13 cellular contexts compared by ENCODE assay signal in genomic region chr12:11805043-11805442, GRCh38.
DNase-seq lines count a peak whose midpoint lies in the region; ATAC-seq and TF ChIP-seq lines count a peak whose summit lies in the region.
"Had no signal": no experiment of that assay in that cellular context is flagged by ENCODE, and none has a peak within 500 bp of the region (broad histone marks: within the 10 kb centered on the region; RNA-seq: fewer than 3 reads in every experiment).

No MANE protein-coding gene starts in this region.

- peaks cover 13% of the 10 kb centered on the region for H3K4me1 ChIP-seq in A673 (ENCODE audit: insufficient read depth, low read length, poor library complexity, severe bottlenecking)

- ATAC-seq in GM21390 (IDR thresholded peaks at IDR 0.05; ENCODE audit: unreplicated experiment) (no peak), GM21737 (IDR thresholded peaks at IDR 0.05; ENCODE audit: unreplicated experiment) (no peak)

- peak; percentile 53 for TF ChIP-seq CTCF in A673 (conservative IDR thresholded peaks at IDR 0.05; ENCODE audit: low read depth, low read length)
- peak; percentile 15 for TF ChIP-seq CTCF in GM06990 (IDR thresholded peaks at IDR 0.05; ENCODE audit: insufficient read depth, low read length, poor library complexity, severe bottlenecking)
- peak; percentile 7 for TF ChIP-seq CTCF in fibroblast of the aortic adventitia (IDR thresholded peaks at IDR 0.05; ENCODE audit: insufficient read depth, low read length)

- H3K9me3 ChIP-seq in A673 (ENCODE audit: low read depth, low read length, poor library complexity, severe bottlenecking), result no peaks in the 10 kb centered on the region
- H3K9me3 ChIP-seq: vagina had no signal

- in situ Hi-C loops in SK-MEL-5 (cut with HindIII; ENCODE audit: low pct_unique_long_range_greater_than_20kb, low sequenced_read_pairs), result no loop called here

- intact Hi-C loops in A673 (cut with micrococcal nuclease; ENCODE audit: unreplicated experiment), result no loop called here

- H3K27ac ChIP-seq in A673 (ENCODE audit: low read depth, low read length, poor library complexity, severe bottlenecking), result no peak overlapping the region
- H3K27ac ChIP-seq: BLaER1, vagina had no signal

- H3K4me3 ChIP-seq in A673 (ENCODE audit: low read depth, low read length, poor library complexity, severe bottlenecking) (no peak overlapping the region), GM06990 (replicated peaks; ENCODE audit: low read depth, low read length) (no peak overlapping the region), fibroblast of the aortic adventitia (ENCODE audit: low read depth, low read length) (no peak overlapping the region)
- H3K4me3 ChIP-seq: BLaER1, vagina had no signal

- no peaks in the 10 kb centered on the region for H3K27me3 ChIP-seq in A673 (replicated peaks; ENCODE audit: insufficient read depth, low read depth, low read length, poor library complexity)
- H3K27me3 ChIP-seq in GM06990 (replicated peaks; ENCODE audit: control insufficient read depth, insufficient read depth, low read length), result no peaks in the 10 kb centered on the region
- H3K27me3 ChIP-seq: BLaER1, vagina had no signal

- H3K36me3 ChIP-seq in A673 (ENCODE audit: insufficient read depth, low read length, poor library complexity, severe bottlenecking) (no peaks in the 10 kb centered on the region), GM06990 (ENCODE audit: control insufficient read depth, insufficient read depth, low read length) (peaks cover 5% of the 10 kb centered on the region)
- H3K36me3 ChIP-seq: vagina had no signal

- DNase-seq in A673 (ENCODE audit: low spot score) (peak; percentile 39), GM06990 (ENCODE audit: extremely low read depth, insufficient read length) (no peak), SK-MEL-5 (ENCODE audit: low read depth, low spot score) (peak; percentile 22), fibroblast of the aortic adventitia (ENCODE audit: low read depth) (no peak), NCI-H1694 treated with DMSO at 0.1 percent for 48 hours (lab: John Stamatoyannopoulos, UW) (no peak), HUDEP-2 (lab: John Stamatoyannopoulos, UW; ENCODE audit: unreplicated experiment in 76 of 76) (no peak)
- DNase-seq: activated naive CD4-positive, alpha-beta T cell treated with Interleukin-2 at 50 U/mL for 16 hours; cerebellar nuclear complex; foreskin fibroblast had no signal

- CTCF ChIA-PET in A673 (lab: Charles Lee), result no interaction called here

- no TSS peak for BruUV-seq in A673 (replicated peaks; lab: Mats Ljungman, UMichigan)

- POLR2A ChIA-PET in A673 (lab: Charles Lee; ENCODE audit: low non-redundant PET), result no interaction called here

Comparison
In these comparisons a context has a peak if more than half of its experiments do, and no peak if none do; other contexts are left out.
1. DNase-seq: peak in A673 (single experiment) and SK-MEL-5 (single experiment); none in GM06990 (single experiment), fibroblast of the aortic adventitia (single experiment), NCI-H1694 treated with DMSO at 0.1 percent for 48 hours (single experiment) and HUDEP-2 (0 of 76).
2. Peak in every context shown above with its lines, with median percentiles within 50 percentile points of each other: CTCF ChIP-seq.